Comparison of ENCODE assay signal across 8 cellular contexts in the genomic region with DNA sequence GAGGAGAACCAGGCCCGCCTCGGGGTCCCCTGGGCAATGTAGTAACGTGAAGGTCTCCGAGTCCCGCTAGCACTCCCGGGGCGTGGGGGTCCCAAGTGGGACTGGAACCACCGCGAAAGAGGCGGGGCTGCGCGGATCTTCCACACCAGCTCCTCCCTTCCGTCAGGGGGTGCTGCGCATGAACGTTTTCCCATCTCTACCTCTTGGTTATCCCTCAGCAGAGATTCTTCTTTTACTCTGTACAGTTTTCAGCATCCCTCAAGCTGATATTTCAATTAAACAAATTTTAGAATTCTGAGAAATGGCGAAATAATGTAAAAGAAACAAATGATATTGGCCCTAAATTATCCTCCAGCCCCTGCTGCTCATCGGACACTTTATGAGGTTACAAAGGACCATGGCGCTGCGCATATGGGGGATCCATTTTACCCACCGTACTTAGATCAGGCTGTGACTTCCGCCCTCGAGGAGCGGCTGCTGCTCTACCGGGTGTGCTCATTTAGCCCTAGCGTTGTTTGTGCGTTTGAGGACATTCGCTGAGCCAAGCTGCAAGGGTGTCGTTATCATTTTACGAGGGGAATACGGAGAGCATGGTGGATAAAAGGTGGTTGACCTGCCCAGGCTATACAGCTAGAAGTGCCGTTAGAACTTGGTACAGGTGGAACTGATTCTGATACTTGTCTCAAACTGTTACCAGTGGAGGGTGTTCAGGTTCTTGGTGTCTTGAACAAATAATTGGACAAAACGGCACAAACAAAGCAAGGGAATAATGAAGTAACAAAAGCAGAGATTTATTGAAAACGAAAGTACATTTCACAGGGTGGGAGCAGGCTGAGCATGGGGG.
DNase-seq lines count a peak whose midpoint lies in the region; ATAC-seq, FAIRE-seq and TF ChIP-seq lines count a peak whose summit lies in the region.

No MANE protein-coding gene starts in this region.

- no peaks in the 10 kb centered on the region for H3K36me3 ChIP-seq in keratinocyte (ENCODE audit: control insufficient read depth in 2 of 2, extremely low read depth in 1 of 2, insufficient read depth in 2 of 2, low read length in 2 of 2)

- H3K9me3 ChIP-seq in AG04450 (ENCODE audit: control insufficient read depth, insufficient read depth, low read length): no peaks in the 10 kb centered on the region; the same call in 1 of the 2 replicates
- no peaks in the 10 kb centered on the region for H3K9me3 ChIP-seq in keratinocyte (ENCODE audit: control insufficient read depth, low read depth, low read length)

- CTCF ChIA-PET in AG04450 (lab: Charles Lee): interaction anchor here (0.6 to 2.4 kb wide), 8 partner anchors 15 to 1715 kb away, joined by 3 to 9 read pairs (median 4); no protein-coding TSS in a partner anchor

- peak overlapping the region; percentile 85 for H3K27ac Mint-ChIP-seq in central memory CD8-positive, alpha-beta T cell (ENCODE audit: low read depth)

- H3K4me3 Mint-ChIP-seq in central memory CD8-positive, alpha-beta T cell: peak overlapping the region; percentile 92

- no peaks in the 10 kb centered on the region for H4K20me1 ChIP-seq in keratinocyte (ENCODE audit: control insufficient read depth, extremely low read depth, insufficient read depth, low read length)

- FAIRE-seq in keratinocyte (lab: Jason Lieb, UNC): peak; percentile 49

- peak overlapping the region; percentile 99 for H2AFZ ChIP-seq in keratinocyte (ENCODE audit: control insufficient read depth, low read length)

- DNase-seq in AG04450 (ENCODE audit: low read depth, low spot score): peak; percentile 70
- peak; percentile 86 for DNase-seq in NCI-H2196 treated with DMSO at 0.1 percent for 48 hours (lab: John Stamatoyannopoulos, UW; ENCODE audit: unreplicated experiment)
- DNase-seq in activated CD4-positive, CD25-positive, alpha-beta regulatory T cell (lab: John Stamatoyannopoulos, UW): peak; percentile 51 to 62 (median 61)
- peak; percentile 67 to 78 for DNase-seq in central memory CD8-positive, alpha-beta T cell (ENCODE audit: low spot score in 2 of 2)
- DNase-seq in keratinocyte (ENCODE audit: low read depth, low spot score): no peak
- DNase-seq in stimulated activated CD4-positive, alpha-beta T cell treated with anti-CD3 and anti-CD28 coated beads, Interleukin-12 subunit alpha, Interleukin-12 subunit beta, amount 100 ng/mL, for 48 hours (ENCODE audit: low read depth in 2 of 3, low spot score in 1 of 3): peak; percentile 62 to 69 (median 62)

- H3K27me3 Mint-ChIP-seq in central memory CD8-positive, alpha-beta T cell: peaks cover 17% of the 10 kb centered on the region

- POLR2A ChIA-PET in AG04450 (lab: Yijun Ruan, JAX): interaction anchor here (1.1 to 1.4 kb wide), 2 partner anchors 75 to 1764 kb away, joined by 4 read pairs; partner anchors contain the start of gene CHD6

- peaks cover 8% of the 10 kb centered on the region for H3K36me3 Mint-ChIP-seq in central memory CD8-positive, alpha-beta T cell (ENCODE audit: insufficient read depth)

- H3K27me3 ChIP-seq in AG04450 (ENCODE audit: control insufficient read depth, insufficient read depth, low read length) (peaks cover 2% of the 10 kb centered on the region), keratinocyte (ENCODE audit: control insufficient read depth, extremely low read depth, insufficient read depth, low read length) (no peaks in the 10 kb centered on the region)

- no peaks in the 10 kb centered on the region for H3K9me3 Mint-ChIP-seq in central memory CD8-positive, alpha-beta T cell

- H3K27ac ChIP-seq in AG04450 (ENCODE audit: low read depth, low read length): peak overlapping the region; percentile 21
- H3K27ac ChIP-seq in keratinocyte (ENCODE audit: control insufficient read depth, insufficient read depth, low read length): peak overlapping the region; percentile 17

- ATAC-seq in GM18873 (IDR thresholded peaks at IDR 0.05; ENCODE audit: low FRiP score, unreplicated experiment): peak; percentile 69
- peak; percentile 89 for ATAC-seq in HG03135 (IDR thresholded peaks at IDR 0.05; ENCODE audit: unreplicated experiment)
- ATAC-seq in central memory CD8-positive, alpha-beta T cell (replicated peaks; ENCODE audit: extremely low read depth, poor library complexity, severe bottlenecking): peak; percentile 91

- peaks cover 19% of the 10 kb centered on the region for H3K4me1 Mint-ChIP-seq in central memory CD8-positive, alpha-beta T cell

- peak overlapping the region; percentile 98 for H3K4me2 ChIP-seq in keratinocyte (ENCODE audit: control insufficient read depth, extremely low read depth, insufficient read depth, low read depth, low read length)

- H3K4me1 ChIP-seq in keratinocyte (ENCODE audit: control insufficient read depth, extremely low read depth, insufficient read depth, low read length): peaks cover 7% of the 10 kb centered on the region

- H3K9me1 ChIP-seq in keratinocyte (ENCODE audit: control insufficient read depth, extremely low read depth, insufficient read depth, low read length): no peaks in the 10 kb centered on the region

- H3K79me2 ChIP-seq in keratinocyte (ENCODE audit: control insufficient read depth, insufficient read depth, low read length): no peaks in the 10 kb centered on the region

- H3K4me3 ChIP-seq in AG04450 (ENCODE audit: low read depth, low read length): peak overlapping the region; percentile 79
- H3K4me3 ChIP-seq in keratinocyte (ENCODE audit: control insufficient read depth in 2 of 3, extremely low read depth in 1 of 3, insufficient read depth in 2 of 3, low read depth in 1 of 3, low read length in 3 of 3): peak overlapping the region; percentile 51 to 86 (median 80)

- dilution Hi-C loops in keratinocyte (cut with MboI; ENCODE audit: extremely low pct_ligation_motif_present, low sequenced_read_pairs): no loop called here

- peak overlapping the region; percentile 79 for H3K9ac ChIP-seq in keratinocyte (ENCODE audit: control insufficient read depth, extremely low read depth, insufficient read depth, low read length)

- TF ChIP-seq CTCF in AG04450 (IDR thresholded peaks at IDR 0.05; ENCODE audit: low read depth, low read length) (peak; percentile 59), keratinocyte (optimal IDR thresholded peaks at IDR 0.05 in 1 of 3, IDR thresholded peaks at IDR 0.05 in 1 of 3, conservative IDR thresholded peaks at IDR 0.05 in 1 of 3; ENCODE audit: extremely low read depth in 1 of 3, insufficient read depth in 2 of 3, low read length in 3 of 3) (peak; percentile 37 to 48 (median 44))
